Comparison of ENCODE assay signal across 13 cellular contexts in the genomic region with DNA sequence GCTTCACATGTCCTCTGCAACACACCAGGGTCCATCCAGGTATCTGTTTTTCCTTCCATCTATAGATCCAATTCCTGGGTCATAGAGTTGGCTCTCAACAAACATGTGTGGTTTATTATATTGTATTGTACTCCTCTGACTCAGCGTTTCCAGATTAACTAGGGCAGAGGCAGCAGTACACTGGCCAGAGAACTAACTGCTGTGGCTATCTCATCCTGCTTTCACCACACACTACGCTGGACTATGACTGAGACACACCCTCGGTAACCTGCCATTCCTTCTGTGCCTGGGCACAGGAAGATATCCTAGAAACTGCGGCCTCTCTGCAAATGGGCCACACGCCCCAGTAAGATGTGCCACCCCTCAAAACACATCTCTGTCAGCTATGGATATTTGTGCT.
DNase-seq lines count a peak whose midpoint lies in the region; ATAC-seq, FAIRE-seq and TF ChIP-seq lines count a peak whose summit lies in the region.
"Had no signal": no experiment of that assay in that cellular context is flagged by ENCODE, and none has a peak within 500 bp of the region (broad histone marks: within the 10 kb centered on the region; RNA-seq: fewer than 3 reads in every experiment).

No MANE protein-coding gene starts in this region.

- TF ChIP-seq CTCF in A549 (IDR thresholded peaks at IDR 0.05) (no peak), astrocyte of the cerebellum (IDR thresholded peaks at IDR 0.05; ENCODE audit: low read depth, low read length, missing control alignments) (no peak), hepatocyte (IDR thresholded peaks at IDR 0.05; ENCODE audit: poor library complexity) (no peak)

- no peaks in the 10 kb centered on the region for H3K9me3 ChIP-seq in A549
- no peaks in the 10 kb centered on the region for H3K9me3 ChIP-seq in hepatocyte (ENCODE audit: low read depth)
- H3K9me3 ChIP-seq: BLaER1 had no signal

- peaks cover 14% of the 10 kb centered on the region for H3K27me3 Mint-ChIP-seq in activated CD4-positive, alpha-beta memory T cell treated with anti-CD3 and anti-CD28 coated beads, Interleukin-2, amount 10 ng/mL, durations not matched to agents 7 days and 5 days
- H3K27me3 Mint-ChIP-seq: progenitor cell of endocrine pancreas had no signal

- H3K27me3 ChIP-seq in hepatocyte, result no peaks in the 10 kb centered on the region
- H3K27me3 ChIP-seq: BLaER1, cardiac muscle cell had no signal

- H3K4me1 ChIP-seq in A549, result peaks cover 34% of the 10 kb centered on the region
- no peaks in the 10 kb centered on the region for H3K4me1 ChIP-seq in hepatocyte (ENCODE audit: insufficient read depth)
- H3K4me1 ChIP-seq: BLaER1 had no signal

- no peak for TF ChIP-seq RAD21 in A549 (conservative IDR thresholded peaks at IDR 0.05 in 1 of 2, IDR thresholded peaks at IDR 0.05 in 1 of 2)

- H3K9me2 ChIP-seq in hepatocyte (replicated peaks; ENCODE audit: insufficient read depth), result no peaks in the 10 kb centered on the region

- H3K4me2 ChIP-seq in A549 (peak overlapping the region; percentile 33; the same call in 2 of the 3 replicates), hepatocyte (no peak overlapping the region)
- H3K4me2 ChIP-seq: BLaER1 had no signal

- H3K36me3 ChIP-seq in hepatocyte (replicated peaks; ENCODE audit: insufficient read depth, low read depth), result no peaks in the 10 kb centered on the region
- H3K36me3 ChIP-seq: BLaER1, cardiac muscle cell had no signal

- no peak overlapping the region for H3K27ac Mint-ChIP-seq in activated CD4-positive, alpha-beta memory T cell treated with anti-CD3 and anti-CD28 coated beads, Interleukin-2, amount 10 ng/mL, durations not matched to agents 7 days and 5 days
- H3K27ac Mint-ChIP-seq: activated CD8-positive, alpha-beta T cell treated with anti-CD3 and anti-CD28 coated beads, Interleukin-2, amount 10 ng/mL, durations not matched to agents 7 days and 5 days; progenitor cell of endocrine pancreas had no signal

- no peak for FAIRE-seq in A549 (lab: Jason Lieb, UNC)

- no peaks in the 10 kb centered on the region for H3K36me3 Mint-ChIP-seq in activated CD4-positive, alpha-beta memory T cell treated with anti-CD3 and anti-CD28 coated beads, Interleukin-2, amount 10 ng/mL, durations not matched to agents 7 days and 5 days (ENCODE audit: low read depth)

- H3K27ac ChIP-seq in A549, result peak overlapping the region in 1 of 2 experiments; percentile 72; a peak in 4 of 6 replicates
- H3K27ac ChIP-seq in hepatocyte, result no peak overlapping the region
- H3K27ac ChIP-seq: BLaER1, cardiac muscle cell had no signal

- in situ Hi-C loops in astrocyte of the cerebellum (cut with HindIII; ENCODE audit: low sequenced_read_pairs), result no loop called here

- H2AFZ ChIP-seq in hepatocyte, result no peak overlapping the region

- POLR2A ChIA-PET in A549 (lab: Yijun Ruan, JAX), result no interaction called here
- POLR2A ChIA-PET in activated CD4-positive, alpha-beta memory T cell treated with anti-CD3 and anti-CD28 coated beads, Interleukin-2, amount 10 ng/mL, durations not matched to agents 7 days and 5 days (lab: Charles Lee), result no interaction called here

- no peak for TF ChIP-seq EP300 in A549 (IDR thresholded peaks at IDR 0.05)

- DNase-seq in A549 (ENCODE audit: low read depth in 1 of 2, low spot score in 1 of 2) (peak in 1 of 2 experiments; percentile 40), LHCN-M2 (ENCODE audit: low read depth) (peak; percentile 73), astrocyte of the cerebellum (ENCODE audit: low read depth) (peak; percentile 65), hepatocyte (ENCODE audit: low spot score) (peak; percentile 66), NOMO-1 (lab: John Stamatoyannopoulos, UW; ENCODE audit: unreplicated experiment in 2 of 2) (no peak), foreskin melanocyte (no peak)
- no peak for DNase-seq in activated CD4-positive, alpha-beta memory T cell treated with anti-CD3 and anti-CD28 coated beads, Interleukin-2, amount 10 ng/mL, durations not matched to agents 7 days and 5 days
- DNase-seq: activated CD8-positive, alpha-beta T cell treated with anti-CD3 and anti-CD28 coated beads, Interleukin-2, amount 10 ng/mL, durations not matched to agents 7 days and 5 days; stimulated activated CD8-positive, alpha-beta memory T cell treated with anti-CD3 and anti-CD28 coated beads, Interleukin-4, amount 100 ng/mL, for 48 hours had no signal

- WGBS in A549 (ENCODE audit: missing lambda C conversion rate), result 55% methylated on average over 5 of the region's 5 CpGs
- 68% methylated on average over 5 of the region's 5 CpGs for WGBS in hepatocyte (ENCODE audit: low lambda C conversion rate, missing lambda C conversion rate)

- CTCF ChIA-PET in A549 (lab: Yijun Ruan, JAX), result interaction anchor here (1.6 kb wide), 1 partner anchor 252 kb away, joined by 9 read pairs; no protein-coding TSS in a partner anchor
- CTCF ChIA-PET in activated CD4-positive, alpha-beta memory T cell treated with anti-CD3 and anti-CD28 coated beads, Interleukin-2, amount 10 ng/mL, durations not matched to agents 7 days and 5 days (lab: Charles Lee), result no interaction called here

- no peak for TF ChIP-seq POLR2A in A549 (IDR thresholded peaks at IDR 0.05; ENCODE audit: low read length)

- H3K9me3 Mint-ChIP-seq in activated CD4-positive, alpha-beta memory T cell treated with anti-CD3 and anti-CD28 coated beads, Interleukin-2, amount 10 ng/mL, durations not matched to agents 7 days and 5 days, result no peaks in the 10 kb centered on the region

- H4K20me1 ChIP-seq in hepatocyte (ENCODE audit: insufficient read depth, poor library complexity, severe bottlenecking), result no peaks in the 10 kb centered on the region
- H4K20me1 ChIP-seq: BLaER1 had no signal

- ATAC-seq in A549 (peak; percentile 68 to 83; a peak in 5 of 6 replicates), HG03097 (IDR thresholded peaks at IDR 0.05; ENCODE audit: low FRiP score, unreplicated experiment) (no peak)
- ATAC-seq: activated CD8-positive, alpha-beta T cell treated with anti-CD3 and anti-CD28 coated beads, Interleukin-2, amount 10 ng/mL, durations not matched to agents 7 days and 5 days had no signal

- H3K4me1 Mint-ChIP-seq in activated CD4-positive, alpha-beta memory T cell treated with anti-CD3 and anti-CD28 coated beads, Interleukin-2, amount 10 ng/mL, durations not matched to agents 7 days and 5 days, result peaks cover 5% of the 10 kb centered on the region

- no peaks in the 10 kb centered on the region for H3K79me2 ChIP-seq in hepatocyte

- H3K4me3 ChIP-seq in A549, result no peak overlapping the region
- no peak overlapping the region for H3K4me3 ChIP-seq in astrocyte of the cerebellum (ENCODE audit: low read depth, low read length)
- H3K4me3 ChIP-seq in hepatocyte, result no peak overlapping the region
- H3K4me3 ChIP-seq: BLaER1, cardiac muscle cell had no signal

- no peak overlapping the region for H3K4me3 Mint-ChIP-seq in activated CD4-positive, alpha-beta memory T cell treated with anti-CD3 and anti-CD28 coated beads, Interleukin-2, amount 10 ng/mL, durations not matched to agents 7 days and 5 days
- H3K4me3 Mint-ChIP-seq: activated CD8-positive, alpha-beta T cell treated with anti-CD3 and anti-CD28 coated beads, Interleukin-2, amount 10 ng/mL, durations not matched to agents 7 days and 5 days had no signal

TF ChIP-seq in A549, 52 proteins besides CTCF, POLR2A, EP300 and RAD21:
- peak; percentile 85 for TF ChIP-seq MAFK (IDR thresholded peaks at IDR 0.05; ENCODE audit: partially characterized antibody)
- no peak for TF ChIP-seq HEYL (CRISPR knock-in tag; IDR thresholded peaks at IDR 0.05)
TF ChIP-seq in A549: peak in this region for 1.

Comparison
In these comparisons a context has a peak if more than half of its experiments do, and no peak if none do; other contexts are left out.
1. DNase-seq: peak in LHCN-M2 (single experiment), astrocyte of the cerebellum (single experiment) and hepatocyte (single experiment); none in NOMO-1 (0 of 2), activated CD4-positive, alpha-beta memory T cell treated with anti-CD3 and anti-CD28 coated beads, Interleukin-2, amount 10 ng/mL, durations not matched to agents 7 days and 5 days (single experiment) and foreskin melanocyte (single experiment).